8 cellular contexts compared by ENCODE assay signal in the genomic region with DNA sequence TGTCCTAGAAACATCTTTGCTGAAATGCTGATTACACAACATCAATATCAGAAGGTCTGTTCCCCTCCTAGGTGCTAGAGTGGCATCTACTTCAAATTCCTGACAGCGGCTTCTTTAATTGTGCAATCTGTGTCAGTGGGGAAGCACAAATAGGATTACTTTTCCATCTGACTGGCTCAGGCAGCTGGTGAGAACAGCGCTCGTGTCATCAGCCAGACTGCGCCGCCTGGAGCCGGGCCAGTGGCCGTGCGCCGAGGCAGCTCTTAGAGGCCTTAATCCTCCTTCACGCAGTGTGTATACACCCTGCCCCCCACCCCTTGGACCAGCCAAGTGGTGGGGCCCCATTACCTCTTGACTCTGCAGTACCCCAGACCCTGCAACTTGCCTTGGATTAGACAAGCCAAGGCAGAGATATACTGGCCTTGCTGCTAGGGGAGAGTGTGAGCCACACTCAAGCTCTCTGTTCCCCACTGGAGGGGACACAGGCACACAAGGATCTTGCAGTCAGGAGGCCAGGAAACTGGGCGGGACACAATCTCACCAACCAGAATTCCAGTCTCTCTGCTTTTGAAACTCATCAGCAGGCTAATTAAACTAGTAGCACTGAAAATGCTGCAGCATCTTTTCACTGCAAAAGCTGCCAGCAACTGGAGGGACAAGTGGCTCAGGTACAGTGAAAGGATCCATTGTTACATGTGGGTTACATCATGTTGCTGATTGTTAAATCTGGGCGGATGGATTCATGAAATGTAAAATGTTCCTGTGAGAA. TPM values are rescaled to one million over a fixed set of nuclear protein-coding genes. Genes with fewer than 3 reads are reported as not detected.
DNase-seq lines count a peak whose midpoint lies in the region; ATAC-seq and TF ChIP-seq lines count a peak whose summit lies in the region.

No MANE protein-coding gene starts in this region.

- H3K4me3 ChIP-seq in BE2C (ENCODE audit: low read depth, low read length), result peak overlapping the region; percentile 25; the same call in 1 of the 2 replicates
- H3K4me3 ChIP-seq in HUES64 (ENCODE audit: low read length), result no peak overlapping the region
- no peak overlapping the region for H3K4me3 ChIP-seq in mucosa of descending colon
- no peak overlapping the region for H3K4me3 ChIP-seq in upper lobe of right lung

- H3K9me3 Mint-ChIP-seq in endothelial cell (ENCODE audit: unreplicated experiment), result no peaks in the 10 kb centered on the region

- H3K27ac Mint-ChIP-seq in endothelial cell (ENCODE audit: unreplicated experiment), result peak overlapping the region; percentile 67

- no peak overlapping the region for H3K9ac ChIP-seq in HUES64 (ENCODE audit: low read depth, low read length)

- H3K4me1 ChIP-seq in BE2C (peaks cover 47% of the 10 kb centered on the region), HUES64 (ENCODE audit: insufficient read depth, low read length) (peaks cover 43% of the 10 kb centered on the region), mucosa of descending colon (ENCODE audit: low read depth) (peaks cover 78% of the 10 kb centered on the region), upper lobe of right lung (peaks cover 99% of the 10 kb centered on the region)

- WGBS in HUES64, result 92% methylated on average over 12 of the region's 12 CpGs

- intact Hi-C loops in mucosa of descending colon (cut with DNase I, micrococcal nuclease) (no loop called here), upper lobe of right lung (cut with DNase I) (no loop called here)

- H3K9me3 ChIP-seq in BE2C (no peaks in the 10 kb centered on the region), HUES64 (ENCODE audit: insufficient read depth, low read depth, low read length) (no peaks in the 10 kb centered on the region), mucosa of descending colon (no peaks in the 10 kb centered on the region), upper lobe of right lung (no peaks in the 10 kb centered on the region)

- ATAC-seq in mucosa of descending colon, result peak; percentile 62
- ATAC-seq in upper lobe of right lung, result peak; percentile 81
- no peak for ATAC-seq in HG03280 (IDR thresholded peaks at IDR 0.05; ENCODE audit: unreplicated experiment)
- ATAC-seq in HG03354 (IDR thresholded peaks at IDR 0.05; ENCODE audit: poor library complexity, severe bottlenecking, unreplicated experiment), result no peak

- H3K27me3 Mint-ChIP-seq in endothelial cell (ENCODE audit: unreplicated experiment), result peaks cover 5% of the 10 kb centered on the region

- H3K27me3 ChIP-seq in BE2C (no peaks in the 10 kb centered on the region), HUES64 (ENCODE audit: insufficient read depth, low read length) (no peaks in the 10 kb centered on the region), upper lobe of right lung (no peaks in the 10 kb centered on the region)

- DNase-seq in BE2C, result peak; percentile 85
- peak; percentile 82 for DNase-seq in RPMI7951 (ENCODE audit: low read depth)
- no peak for DNase-seq in endothelial cell (ENCODE audit: low spot score)
- peak; percentile 62 to 79 (median 68) for DNase-seq in mucosa of descending colon
- DNase-seq in upper lobe of right lung, result peak; percentile 86

- H3K36me3 Mint-ChIP-seq in endothelial cell (ENCODE audit: low read depth, unreplicated experiment), result no peaks in the 10 kb centered on the region

- H3K4me3 Mint-ChIP-seq in endothelial cell (ENCODE audit: unreplicated experiment), result no peak overlapping the region

- H3K27ac ChIP-seq in HUES64 (ENCODE audit: low read depth, low read length) (peak overlapping the region; percentile 25), upper lobe of right lung (peak overlapping the region; percentile 65)

- H3K36me3 ChIP-seq in BE2C, result no peaks in the 10 kb centered on the region
- H3K36me3 ChIP-seq in HUES64 (ENCODE audit: insufficient read depth, low read length), result no peaks in the 10 kb centered on the region
- H3K36me3 ChIP-seq in mucosa of descending colon (ENCODE audit: low read depth), result no peaks in the 10 kb centered on the region
- no peaks in the 10 kb centered on the region for H3K36me3 ChIP-seq in upper lobe of right lung

- TF ChIP-seq CTCF in BE2C (IDR thresholded peaks at IDR 0.05; ENCODE audit: low read depth, low read length) (peak; percentile 58), endothelial cell (IDR thresholded peaks at IDR 0.05; ENCODE audit: unreplicated experiment) (no peak), mucosa of descending colon (IDR thresholded peaks at IDR 0.05) (no peak), upper lobe of right lung (IDR thresholded peaks at IDR 0.05) (peak; percentile 34)

- peaks cover 67% of the 10 kb centered on the region for H3K4me1 Mint-ChIP-seq in endothelial cell (ENCODE audit: unreplicated experiment)

RNA-seq across cellular contexts. Expression of gene EPHX3, which starts 48.9 kb away (rescaled TPM):
- polyA plus RNA-seq in BE2C (2012; ENCODE audit: insufficient read depth, insufficient read length, low read depth), result not detected
- 12.0 TPM for polyA plus RNA-seq in HUES64 (2013, experiment 1 of 2)
- polyA plus RNA-seq in HUES64 (2013, experiment 2 of 2), result 12.4 TPM
- not detected in 2 replicates for total RNA-seq in RPMI7951 (2014; rRNA removed; shearing (Covaris generic))
- total RNA-seq in endothelial cell (ENCODE audit: unreplicated experiment) (1.6 TPM), mucosa of descending colon (under 1 TPM in 1 of 3 donors, not detected in 2; 0.58 TPM), upper lobe of right lung (2.5 TPM)

RNA-seq across cellular contexts. Expression of gene BRD4, which starts 51.2 kb away (rescaled TPM):
- 76.3 TPM for polyA plus RNA-seq in BE2C (2012; ENCODE audit: insufficient read depth, insufficient read length, low read depth)
- 65.7 TPM for polyA plus RNA-seq in HUES64 (2013, experiment 1 of 2)
- polyA plus RNA-seq in HUES64 (2013, experiment 2 of 2), result 72.3 TPM
- 8.3 and 9.1 TPM in 2 replicates for total RNA-seq in RPMI7951 (2014; rRNA removed; shearing (Covaris generic))
- total RNA-seq in endothelial cell (ENCODE audit: unreplicated experiment), result 136 TPM
- 100 to 1,000 TPM in 1 of 3 donors, 10 to 100 TPM in 2; 78.3 to 104 (median 82.6) TPM for total RNA-seq in mucosa of descending colon
- 101 TPM for total RNA-seq in upper lobe of right lung

Comparison
In these comparisons a context has a peak if more than half of its experiments do, and no peak if none do; other contexts are left out.
1. CTCF ChIP-seq: peak in BE2C (single experiment) and upper lobe of right lung (single experiment); none in endothelial cell (single experiment) and mucosa of descending colon (single experiment).
2. ATAC-seq: peak in mucosa of descending colon (single experiment) and upper lobe of right lung (single experiment); none in HG03280 (single experiment) and HG03354 (single experiment).